Comparison of ENCODE assay signal across 26 cellular contexts in the genomic region with DNA sequence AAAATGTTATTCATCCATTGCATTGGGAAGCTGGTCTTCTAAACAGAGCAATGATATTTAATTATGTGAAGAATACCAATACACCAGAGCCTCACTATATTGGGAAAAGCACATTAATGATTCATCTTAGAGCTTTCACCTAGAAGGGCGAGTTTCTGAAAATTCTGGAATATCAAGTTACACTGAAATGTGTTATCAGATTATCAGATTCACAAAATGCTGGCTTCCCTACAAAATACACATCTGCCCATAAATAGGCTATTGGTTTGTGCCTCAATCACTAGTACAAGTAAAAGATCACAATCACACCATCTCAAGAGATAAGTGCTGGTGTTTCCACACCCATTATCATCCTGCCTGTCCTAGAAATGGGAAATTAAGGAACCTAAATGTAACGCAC.
"Had no signal": no experiment of that assay in that cellular context is flagged by ENCODE, and none has a peak within 500 bp of the region (broad histone marks: within the 10 kb centered on the region; RNA-seq: fewer than 3 reads in every experiment).

No MANE protein-coding gene starts in this region.

- H3K9me3 ChIP-seq: left lung, lower lobe of right lung, pancreas, prostate gland, stomach, thoracic aorta, tibial artery, vagina had no signal

- H3K27ac ChIP-seq: left lung, lower lobe of right lung, pancreas, prostate gland, skin epidermis, stomach, thoracic aorta, tibial artery, vagina had no signal

- DNase-seq: hippocampal formation; kidney; left colon; left lung; lower lobe of right lung; mammary epithelial cell; mesenchymal stem cell; naive thymus-derived CD8-positive, alpha-beta T cell; nucleus accumbens; pancreas; posterior cingulate gyrus; retina; right cardiac atrium; stimulated activated CD4-positive, alpha-beta T cell treated with anti-CD3 and anti-CD28 coated beads, Interleukin-12 subunit alpha, Interleukin-12 subunit beta, amount 100 ng/mL, for 4 hours; stimulated activated CD4-positive, alpha-beta T cell treated with anti-CD3 and anti-CD28 coated beads, Interleukin-15, amount 100 ng/mL, for 24 hours; stimulated activated CD4-positive, alpha-beta T cell treated with anti-CD3 and anti-CD28 coated beads, Interleukin-2, amount 100 ng/mL, for 24 hours; stimulated activated CD4-positive, alpha-beta T cell treated with anti-CD3 and anti-CD28 coated beads, Interleukin-4, amount 100 ng/mL, for 1 hour; stimulated activated naive B cell treated with anti-CD40 and anti-IgM and Interleukin-4, amounts not matched to agents 10 μg/mL and 1 μg/mL and 100 μg/mL, for 72 hours; stimulated activated naive CD8-positive, alpha-beta T cell treated with anti-CD3 and anti-CD28 coated beads, Interleukin-15, Interleukin-2, amounts not matched to agents 100 U/mL and 50 U/mL, for 24 hours; stomach; tibial artery had no signal

- FAIRE-seq: kidney, pancreas had no signal

- ATAC-seq: left colon; left lung; lower lobe of right lung; naive thymus-derived CD8-positive, alpha-beta T cell; pancreas; right cardiac atrium; sciatic nerve; stimulated activated naive B cell treated with anti-CD40 and anti-IgM and Interleukin-4, amounts not matched to agents 10 μg/mL and 1 μg/mL and 100 μg/mL, for 72 hours; stimulated activated naive CD8-positive, alpha-beta T cell treated with anti-CD3 and anti-CD28 coated beads, Interleukin-15, Interleukin-2, amounts not matched to agents 100 U/mL and 50 U/mL, for 24 hours had no signal

- H3K4me3 ChIP-seq: left lung, lower lobe of right lung, pancreas, prostate gland, skin epidermis, stomach, thoracic aorta, tibial artery, vagina had no signal

- H3K36me3 ChIP-seq: left lung, lower lobe of right lung, pancreas, prostate gland, stomach, thoracic aorta, tibial artery, vagina had no signal

- H3K27me3 ChIP-seq: left lung, pancreas, stomach, vagina had no signal

- H3K4me1 ChIP-seq: left lung, lower lobe of right lung, pancreas, prostate gland, stomach, tibial artery, vagina had no signal
